Comparison of ENCODE assay signal across 12 cellular contexts in genomic region chr6:26534681-26535465, GRCh38. TPM values are rescaled to one million over a fixed set of nuclear protein-coding genes. Genes with fewer than 3 reads are reported as not detected.
DNase-seq lines count a peak whose midpoint lies in the region; ATAC-seq and TF ChIP-seq lines count a peak whose summit lies in the region.
"Had no signal": no experiment of that assay in that cellular context is flagged by ENCODE, and none has a peak within 500 bp of the region (broad histone marks: within the 10 kb centered on the region; RNA-seq: fewer than 3 reads in every experiment).

No MANE protein-coding gene starts in this region.

- peak; percentile 95 for DNase-seq in ACHN
- DNase-seq in G401 (ENCODE audit: low spot score): peak; percentile 67
- DNase-seq in NCI-H82 treated with DMSO at 0.1 percent for 48 hours (lab: John Stamatoyannopoulos, UW; ENCODE audit: unreplicated experiment): peak; percentile 45
- DNase-seq in epithelial cell of proximal tubule (ENCODE audit: low read depth): peak; percentile 95
- no peak for DNase-seq in stimulated activated naive B cell treated with anti-CD40 and anti-IgM and Interleukin-4, amounts not matched to agents 10 μg/mL and 1 μg/mL and 100 μg/mL, for 72 hours
- no peak for DNase-seq in COR-L47 (lab: John Stamatoyannopoulos, UW)
- DNase-seq in stimulated activated CD4-positive, alpha-beta T cell treated with anti-CD3 and anti-CD28 coated beads, Interleukin-1b, Interleukin-23, amount 100 ng/mL, for 48 hours: no peak
- DNase-seq: NCI-H526 treated with DMSO at 0.1 percent for 48 hours; stimulated activated CD4-positive, alpha-beta T cell treated with anti-CD3 and anti-CD28 coated beads, Interleukin-4, amount 100 ng/mL, for 1 hour had no signal

- no peak for TF ChIP-seq CTCF in epithelial cell of proximal tubule (conservative IDR thresholded peaks at IDR 0.05; ENCODE audit: low read depth, low read length)

- no peak overlapping the region for H3K4me3 Mint-ChIP-seq in stimulated activated naive B cell treated with anti-CD40 and anti-IgM and Interleukin-4, amounts not matched to agents 10 μg/mL and 1 μg/mL and 100 μg/mL, for 72 hours

- no peak for ATAC-seq in stimulated activated naive B cell treated with anti-CD40 and anti-IgM and Interleukin-4, amounts not matched to agents 10 μg/mL and 1 μg/mL and 100 μg/mL, for 72 hours (replicated peaks)
- no peak for ATAC-seq in GM19397 (IDR thresholded peaks at IDR 0.05; ENCODE audit: unreplicated experiment)
- ATAC-seq: GM12878 had no signal

- no peak overlapping the region for H3K27ac Mint-ChIP-seq in stimulated activated naive B cell treated with anti-CD40 and anti-IgM and Interleukin-4, amounts not matched to agents 10 μg/mL and 1 μg/mL and 100 μg/mL, for 72 hours

- H3K27me3 Mint-ChIP-seq in stimulated activated naive B cell treated with anti-CD40 and anti-IgM and Interleukin-4, amounts not matched to agents 10 μg/mL and 1 μg/mL and 100 μg/mL, for 72 hours: peaks cover 0 to 7% of the 10 kb centered on the region in 2 donors

- H3K4me1 Mint-ChIP-seq in stimulated activated naive B cell treated with anti-CD40 and anti-IgM and Interleukin-4, amounts not matched to agents 10 μg/mL and 1 μg/mL and 100 μg/mL, for 72 hours: peaks cover 34 to 63% of the 10 kb centered on the region in 2 donors

- peak overlapping the region; percentile 1 for H3K4me3 ChIP-seq in epithelial cell of proximal tubule (ENCODE audit: low read depth, low read length)
- H3K4me3 ChIP-seq: GM12878 had no signal

- peaks cover 6 to 19% of the 10 kb centered on the region in 2 donors for H3K36me3 Mint-ChIP-seq in stimulated activated naive B cell treated with anti-CD40 and anti-IgM and Interleukin-4, amounts not matched to agents 10 μg/mL and 1 μg/mL and 100 μg/mL, for 72 hours

- peaks cover 0 to 1% of the 10 kb centered on the region in 2 donors for H3K9me3 Mint-ChIP-seq in stimulated activated naive B cell treated with anti-CD40 and anti-IgM and Interleukin-4, amounts not matched to agents 10 μg/mL and 1 μg/mL and 100 μg/mL, for 72 hours

- in situ Hi-C loops in ACHN (cut with HindIII; ENCODE audit: low pct_ligation_motif_present, low pct_unique_long_range_greater_than_20kb, low sequenced_read_pairs): no loop called here
- in situ Hi-C loops in G401 (cut with HindIII; ENCODE audit: low sequenced_read_pairs): no loop called here

RNA-seq across cellular contexts. Expression of gene HMGN4, which starts 3.3 kb away (rescaled TPM):
- 140 and 145 TPM in 2 replicates for total RNA-seq in G401 (2014; rRNA removed; shearing (Covaris generic))
- total RNA-seq in epithelial cell of proximal tubule: 60.4 and 94.7 TPM in 2 replicates

RNA-seq across cellular contexts. Expression of gene BTN1A1, which starts 34.8 kb away (rescaled TPM):
- total RNA-seq in G401 (2014; rRNA removed; shearing (Covaris generic)): 0.06 TPM in 1 of 2 replicates, not detected in the other
- total RNA-seq in epithelial cell of proximal tubule: 0.14 TPM in 1 of 2 replicates, not detected in the other
- total RNA-seq: bronchial epithelial cell had no signal

Comparison
In these comparisons a context has a peak if more than half of its experiments do, and no peak if none do; other contexts are left out.
1. DNase-seq: peak in ACHN (single experiment), G401 (single experiment), NCI-H82 treated with DMSO at 0.1 percent for 48 hours (single experiment) and epithelial cell of proximal tubule (single experiment); none in stimulated activated naive B cell treated with anti-CD40 and anti-IgM and Interleukin-4, amounts not matched to agents 10 μg/mL and 1 μg/mL and 100 μg/mL, for 72 hours (single experiment), COR-L47 (single experiment) and stimulated activated CD4-positive, alpha-beta T cell treated with anti-CD3 and anti-CD28 coated beads, Interleukin-1b, Interleukin-23, amount 100 ng/mL, for 48 hours (single experiment).